Comparison of ENCODE assay signal across 18 cellular contexts in the genomic region with DNA sequence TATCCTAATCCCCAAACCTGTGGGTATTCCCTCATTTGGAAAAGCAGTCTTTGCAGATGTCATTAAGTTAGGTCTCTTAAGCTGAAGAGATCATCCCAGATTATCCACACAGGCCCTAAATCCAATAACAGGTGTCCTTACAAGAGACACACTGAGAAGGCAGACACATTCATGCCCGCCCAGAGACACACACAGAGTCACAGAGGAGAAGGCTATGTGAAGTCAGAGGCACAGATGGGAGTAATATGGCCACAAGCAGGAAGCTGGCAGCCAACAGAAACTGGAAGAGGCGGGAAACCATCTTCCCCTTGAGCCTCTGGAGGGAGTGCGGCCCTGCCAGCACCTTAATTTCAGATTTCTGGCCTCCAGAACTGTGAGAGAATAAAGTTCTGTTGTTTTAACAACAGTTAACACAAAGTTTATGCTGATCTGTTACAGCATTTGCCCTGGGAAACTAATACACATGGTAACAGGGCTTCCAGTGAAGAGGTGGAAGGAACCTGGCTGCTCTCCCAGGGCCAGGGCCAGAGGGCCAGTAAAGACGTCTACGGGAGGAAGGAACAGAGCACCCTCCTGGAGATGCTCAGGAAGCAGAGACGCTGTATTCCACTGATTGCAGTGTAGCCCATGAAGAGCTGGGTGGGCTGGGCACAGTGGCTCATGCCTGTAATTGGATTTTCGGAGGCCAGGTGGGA.
"Had no signal": no experiment of that assay in that cellular context is flagged by ENCODE, and none has a peak within 500 bp of the region (broad histone marks: within the 10 kb centered on the region; RNA-seq: fewer than 3 reads in every experiment).

No MANE protein-coding gene starts in this region.

- H3K4me1 ChIP-seq: adrenal gland, transverse colon had no signal

- H3K9me3 ChIP-seq: adrenal gland, gastrocnemius medialis, suprapubic skin, transverse colon had no signal

- ATAC-seq: activated CD4-positive, CD25-positive, alpha-beta regulatory T cell treated with anti-CD3 and anti-CD28 coated beads, Interleukin-2, amount 50 U/mL, for 24 hours; gastrocnemius medialis; left lobe of liver; stimulated activated naive CD8-positive, alpha-beta T cell treated with anti-CD3 and anti-CD28 coated beads, Interleukin-15, amount 100 ng/mL, for 72 hours had no signal

- H3K9me3 Mint-ChIP-seq: activated naive CD4-positive, alpha-beta T cell treated with anti-CD3 and anti-CD28 coated beads, Interleukin-2, amount 50 U/mL, for 24 hours; mesothelial cell of epicardium; nephron; stimulated activated naive CD8-positive, alpha-beta T cell treated with anti-CD3 and anti-CD28 coated beads, Interleukin-15, amount 100 ng/mL, for 72 hours had no signal

- H3K27ac ChIP-seq: coronary artery, gastrocnemius medialis, suprapubic skin, transverse colon had no signal

- H3K36me3 ChIP-seq: adrenal gland, gastrocnemius medialis, transverse colon had no signal

- H3K4me1 Mint-ChIP-seq: activated naive CD4-positive, alpha-beta T cell treated with anti-CD3 and anti-CD28 coated beads, Interleukin-2, amount 50 U/mL, for 24 hours; mesothelial cell of epicardium; stimulated activated naive CD8-positive, alpha-beta T cell treated with anti-CD3 and anti-CD28 coated beads, Interleukin-15, amount 100 ng/mL, for 72 hours had no signal

- H3K4me3 Mint-ChIP-seq: activated naive CD4-positive, alpha-beta T cell treated with anti-CD3 and anti-CD28 coated beads, Interleukin-2, amount 50 U/mL, for 24 hours; mesothelial cell of epicardium; stimulated activated naive CD8-positive, alpha-beta T cell treated with anti-CD3 and anti-CD28 coated beads, Interleukin-15, amount 100 ng/mL, for 72 hours had no signal

- H3K27me3 ChIP-seq: adrenal gland, gastrocnemius medialis, suprapubic skin, transverse colon had no signal

- H3K27me3 Mint-ChIP-seq: activated naive CD4-positive, alpha-beta T cell treated with anti-CD3 and anti-CD28 coated beads, Interleukin-2, amount 50 U/mL, for 24 hours; stimulated activated naive CD8-positive, alpha-beta T cell treated with anti-CD3 and anti-CD28 coated beads, Interleukin-15, amount 100 ng/mL, for 72 hours had no signal

- H3K27ac Mint-ChIP-seq: activated naive CD4-positive, alpha-beta T cell treated with anti-CD3 and anti-CD28 coated beads, Interleukin-2, amount 50 U/mL, for 24 hours; mesothelial cell of epicardium; stimulated activated naive CD8-positive, alpha-beta T cell treated with anti-CD3 and anti-CD28 coated beads, Interleukin-15, amount 100 ng/mL, for 72 hours had no signal

- H3K4me3 ChIP-seq: adrenal gland, coronary artery, gastrocnemius medialis, lung, suprapubic skin, transverse colon had no signal

- DNase-seq: activated CD4-positive, alpha-beta T cell treated with anti-CD3 and anti-CD28 coated beads, Interleukin-2, amount 50 U/mL, for 1 hour; activated gamma-delta T cell; adrenal gland; gastrocnemius medialis; head of caudate nucleus; occipital lobe; retina; stimulated activated CD4-positive, alpha-beta T cell treated with anti-CD3 and anti-CD28 coated beads, Interleukin-2, amount 100 ng/mL, for 24 hours; stimulated activated naive CD8-positive, alpha-beta T cell treated with anti-CD3 and anti-CD28 coated beads, Interleukin-15, amount 100 ng/mL, for 72 hours; transverse colon had no signal

- H3K36me3 Mint-ChIP-seq: activated naive CD4-positive, alpha-beta T cell treated with anti-CD3 and anti-CD28 coated beads, Interleukin-2, amount 50 U/mL, for 24 hours had no signal
